12 cellular contexts compared by ENCODE assay signal in the genomic region with DNA sequence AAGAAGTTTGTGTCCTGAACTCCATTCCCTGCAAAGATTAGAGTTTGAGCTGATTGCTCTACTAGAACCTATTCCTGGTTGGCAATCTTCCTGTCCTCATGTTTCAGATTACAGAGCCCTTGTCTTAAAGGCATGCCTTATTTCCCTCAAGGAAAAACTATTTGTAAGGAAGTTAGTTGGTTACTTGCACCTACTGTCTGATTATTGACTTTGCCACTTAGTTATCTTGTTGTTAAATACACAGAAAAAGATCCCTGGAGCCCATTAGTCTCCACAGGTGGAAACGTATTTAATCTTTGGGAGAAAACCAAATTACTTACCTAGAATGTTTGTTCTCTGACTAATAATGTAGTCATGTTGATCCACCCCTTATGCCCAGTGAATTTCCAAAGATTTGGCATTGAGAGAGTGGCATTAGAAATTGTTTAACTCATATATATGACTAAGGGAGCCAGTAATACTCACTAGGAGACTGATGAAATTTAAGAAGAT.
DNase-seq lines count a peak whose midpoint lies in the region; ATAC-seq, FAIRE-seq and TF ChIP-seq lines count a peak whose summit lies in the region.
"Had no signal": no experiment of that assay in that cellular context is flagged by ENCODE, and none has a peak within 500 bp of the region (broad histone marks: within the 10 kb centered on the region; RNA-seq: fewer than 3 reads in every experiment).

No MANE protein-coding gene starts in this region.

- H3K9me3 ChIP-seq in RWPE2 (ENCODE audit: severe bottlenecking): no peaks in the 10 kb centered on the region
- H3K9me3 ChIP-seq in small intestine (ENCODE audit: control insufficient read depth, low read depth): no peaks in the 10 kb centered on the region

- peaks cover 11% of the 10 kb centered on the region for H3K4me1 Mint-ChIP-seq in GM23338
- H3K4me1 Mint-ChIP-seq: CD8-positive, alpha-beta memory T cell had no signal

- ATAC-seq in RWPE2 (ENCODE audit: low read depth) (peak; percentile 93), foreskin keratinocyte (peak; percentile 95), GM23338 (no peak), GM18867 (IDR thresholded peaks at IDR 0.05; ENCODE audit: unreplicated experiment) (no peak)

- no peaks in the 10 kb centered on the region for H3K36me3 ChIP-seq in RWPE2 (ENCODE audit: low read depth)
- H3K36me3 ChIP-seq in small intestine (ENCODE audit: control insufficient read depth in 2 of 2, insufficient read depth in 2 of 2, low read length in 2 of 2): no peaks in the 10 kb centered on the region
- no peaks in the 10 kb centered on the region for H3K36me3 ChIP-seq in GM23338 (ENCODE audit: insufficient read depth)

- no peaks in the 10 kb centered on the region for H3K9me3 Mint-ChIP-seq in GM23338
- H3K9me3 Mint-ChIP-seq: activated T-helper 2 cell treated with anti-CD3 and anti-CD28 coated beads, Interferon-gamma antibody, Interleukin-2, Interleukin-4, amounts not matched to agents 10 μg/mL and 5 μg/mL and 100 μg/mL, durations not matched to agents 14 hours and 24 hours and 36 hours had no signal

- H3K4me2 ChIP-seq in GM23338: no peak overlapping the region

- H4K20me1 ChIP-seq in GM23338 (replicated peaks; ENCODE audit: insufficient read depth): no peaks in the 10 kb centered on the region

- DNase-seq in HCEC 1CT: peak; percentile 43
- no peak for DNase-seq in RWPE2 (ENCODE audit: low spot score)
- DNase-seq in foreskin keratinocyte: peak; percentile 81 to 87
- peak; percentile 27 for DNase-seq in small intestine
- DNase-seq in GM23338 (ENCODE audit: low spot score): no peak
- DNase-seq in activated naive CD4-positive, alpha-beta T cell treated with anti-CD3 and anti-CD28 coated beads, Interleukin-2, amount 50 U/mL, for 16 hours: no peak
- DNase-seq in NCI-H524 (lab: John Stamatoyannopoulos, UW): no peak
- DNase-seq: activated CD4-positive, alpha-beta T cell treated with anti-CD3 and anti-CD28 coated beads, Interleukin-2, amount 10 ng/mL, durations not matched to agents 7 days and 5 days; CD8-positive, alpha-beta memory T cell; T-helper 2 cell had no signal

- peaks cover 35% of the 10 kb centered on the region for H3K4me1 ChIP-seq in RWPE2 (ENCODE audit: insufficient read depth, poor library complexity, severe bottlenecking)
- H3K4me1 ChIP-seq in foreskin keratinocyte: peaks cover 33% of the 10 kb centered on the region
- H3K4me1 ChIP-seq in small intestine (ENCODE audit: control insufficient read depth in 2 of 2, insufficient read depth in 1 of 2, low read depth in 1 of 2, low read length in 1 of 2): no peaks in the 10 kb centered on the region
- H3K4me1 ChIP-seq in GM23338 (ENCODE audit: insufficient read depth): peaks cover 18% of the 10 kb centered on the region; the same call in 1 of the 2 replicates

- no peaks in the 10 kb centered on the region for H3K36me3 Mint-ChIP-seq in GM23338 (ENCODE audit: low read depth)
- H3K36me3 Mint-ChIP-seq: CD8-positive, alpha-beta memory T cell had no signal

- WGBS in small intestine, 3 donors: 6 to 44% (median 15%) methylated on average over 1 of the region's 1 CpG

- H3K27me3 ChIP-seq in RWPE2 (ENCODE audit: insufficient read depth, poor library complexity, severe bottlenecking) (no peaks in the 10 kb centered on the region), foreskin keratinocyte (no peaks in the 10 kb centered on the region), small intestine (ENCODE audit: control insufficient read depth in 2 of 2, insufficient read depth in 2 of 2, low read length in 2 of 2) (no peaks in the 10 kb centered on the region), GM23338 (ENCODE audit: insufficient read depth) (no peaks in the 10 kb centered on the region)

- H3K4me3 Mint-ChIP-seq in GM23338: no peak overlapping the region
- H3K4me3 Mint-ChIP-seq: activated CD4-positive, alpha-beta T cell treated with anti-CD3 and anti-CD28 coated beads, Interleukin-2, amount 10 ng/mL, durations not matched to agents 7 days and 5 days; CD8-positive, alpha-beta memory T cell had no signal

- H3F3A ChIP-seq in GM23338 (replicated peaks; ENCODE audit: low read depth): no peaks in the 10 kb centered on the region

- peak overlapping the region; percentile 89 for H3K27ac ChIP-seq in RWPE2 (ENCODE audit: poor library complexity, severe bottlenecking)
- H3K27ac ChIP-seq in foreskin keratinocyte: peak overlapping the region; percentile 31
- H3K27ac ChIP-seq in small intestine (ENCODE audit: low read depth in 1 of 2, low read length in 1 of 2): no peak overlapping the region
- H3K27ac ChIP-seq in GM23338 (ENCODE audit: low read depth): no peak overlapping the region

- no peak overlapping the region for H3K4me3 ChIP-seq in RWPE2 (ENCODE audit: severe bottlenecking)
- H3K4me3 ChIP-seq in small intestine (ENCODE audit: low read depth in 1 of 2, low read length in 2 of 2): no peak overlapping the region
- no peak overlapping the region for H3K4me3 ChIP-seq in GM23338

- H3K27me3 Mint-ChIP-seq in GM23338 (ENCODE audit: insufficient read depth, low read depth, poor library complexity): no peaks in the 10 kb centered on the region
- H3K27me3 Mint-ChIP-seq: activated CD4-positive, alpha-beta T cell treated with anti-CD3 and anti-CD28 coated beads, Interleukin-2, amount 10 ng/mL, durations not matched to agents 7 days and 5 days had no signal

- no peaks in the 10 kb centered on the region for H3K9me2 ChIP-seq in GM23338 (ENCODE audit: insufficient read depth)

- H3K27ac Mint-ChIP-seq in GM23338: no peak overlapping the region
- H3K27ac Mint-ChIP-seq: activated CD4-positive, alpha-beta T cell treated with anti-CD3 and anti-CD28 coated beads, Interleukin-2, amount 10 ng/mL, durations not matched to agents 7 days and 5 days; activated T-helper 2 cell treated with anti-CD3 and anti-CD28 coated beads, Interferon-gamma antibody, Interleukin-2, Interleukin-4, amounts not matched to agents 10 μg/mL and 5 μg/mL and 100 μg/mL, durations not matched to agents 14 hours and 24 hours and 36 hours; CD8-positive, alpha-beta memory T cell had no signal

- FAIRE-seq in small intestine (lab: Jason Lieb, UNC): no peak

- no peak for TF ChIP-seq CTCF in RWPE2 (IDR thresholded peaks at IDR 0.05; ENCODE audit: poor library complexity, severe bottlenecking)
- TF ChIP-seq CTCF in foreskin keratinocyte (conservative IDR thresholded peaks at IDR 0.05): no peak
- no peak for TF ChIP-seq CTCF in GM23338 (conservative IDR thresholded peaks at IDR 0.05; ENCODE audit: low read depth in 2 of 2)

- H2AFZ ChIP-seq in GM23338: no peak overlapping the region; the same call in 1 of the 2 replicates

- H3K79me2 ChIP-seq in GM23338 (replicated peaks; ENCODE audit: insufficient read depth): no peaks in the 10 kb centered on the region

TF ChIP-seq in GM23338, 12 proteins besides CTCF, POLR2A, EP300 and RAD21:
- no peak for TF ChIP-seq ZNF114 (CRISPR knock-in tag; IDR thresholded peaks at IDR 0.05)
- TF ChIP-seq POLR2AphosphoS5 (IDR thresholded peaks at IDR 0.05; ENCODE audit: low read depth): no peak

Comparison
In these comparisons a context has a peak if more than half of its experiments do, and no peak if none do; other contexts are left out.
1. DNase-seq: peak in HCEC 1CT (single experiment), foreskin keratinocyte (2 of 2) and small intestine (single experiment); none in RWPE2 (single experiment), GM23338 (single experiment), activated naive CD4-positive, alpha-beta T cell treated with anti-CD3 and anti-CD28 coated beads, Interleukin-2, amount 50 U/mL, for 16 hours (single experiment) and NCI-H524 (0 of 2).
2. ATAC-seq: peak in RWPE2 (single experiment) and foreskin keratinocyte (single experiment); none in GM23338 (single experiment) and GM18867 (single experiment).
3. H3K27ac ChIP-seq: peak in RWPE2 (single experiment) and foreskin keratinocyte (single experiment); none in small intestine (0 of 2) and GM23338 (single experiment).